1 cellular context compared by ENCODE assay signal in the genomic region with DNA sequence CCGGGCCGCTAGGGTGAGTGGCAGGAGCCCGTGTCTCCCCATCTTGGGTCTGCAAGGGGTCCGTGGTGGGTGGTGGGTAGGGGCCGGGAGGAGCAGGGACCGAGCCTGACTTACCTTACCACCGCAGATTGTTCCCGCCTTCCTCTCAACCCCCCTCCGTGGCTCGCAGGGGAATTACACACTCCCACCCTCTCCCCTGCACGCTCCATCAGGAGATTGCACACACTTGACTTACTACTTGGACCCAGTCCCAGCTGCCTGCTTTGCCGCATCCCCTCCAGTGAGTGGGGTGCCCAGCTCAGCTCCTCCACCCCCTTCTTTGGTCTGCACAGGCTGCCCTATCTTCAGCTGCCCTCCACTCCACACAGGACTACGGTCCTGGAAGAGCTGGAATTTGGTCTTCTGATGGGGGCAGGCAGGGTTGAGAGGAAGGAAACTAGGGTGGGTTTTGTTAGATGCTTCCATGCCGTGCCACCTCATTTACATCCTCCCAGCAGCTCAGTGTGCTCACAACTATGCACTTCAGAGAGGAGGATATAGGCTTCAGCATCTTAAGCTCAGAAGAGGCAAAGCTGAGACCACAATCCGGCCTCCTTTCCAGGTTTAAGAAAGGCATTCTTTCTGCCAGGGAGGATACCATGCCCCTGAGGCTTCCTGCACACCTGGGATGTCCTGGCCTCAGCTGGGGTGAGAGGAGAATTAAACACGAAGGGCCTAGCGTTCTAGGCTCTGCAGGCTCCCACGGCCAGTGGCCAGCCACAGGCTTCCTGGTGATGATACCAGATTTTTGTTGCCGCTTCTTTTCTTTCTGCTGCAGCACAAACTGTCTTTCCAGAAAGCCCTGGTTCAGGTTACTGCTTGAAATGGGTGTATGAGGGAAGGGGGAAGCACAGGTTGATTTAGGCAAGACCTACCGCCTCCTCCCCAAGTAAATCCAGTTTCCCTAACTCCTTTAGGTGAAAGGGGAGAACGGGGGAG.
TF ChIP-seq lines count a peak whose summit lies in the region.

No MANE protein-coding gene starts in this region.

TF ChIP-seq in HEK293, 187 proteins besides CTCF, POLR2A, EP300 and RAD21 (continued from another document):
- TF ChIP-seq ZNF10 (tag by site-specific recombination; IDR thresholded peaks at IDR 0.05) (no peak), ZNF112 (tag by site-specific recombination; IDR thresholded peaks at IDR 0.05) (no peak), ZNF654 (tag by site-specific recombination; IDR thresholded peaks at IDR 0.05; ENCODE audit: low read depth) (no peak), ZNF19 (tag by site-specific recombination; IDR thresholded peaks at IDR 0.05; ENCODE audit: low read depth) (no peak), ZNF146 (tag by site-specific recombination; IDR thresholded peaks at IDR 0.05) (no peak), ZNF202 (tag by site-specific recombination; IDR thresholded peaks at IDR 0.05; ENCODE audit: borderline replicate concordance) (no peak), ZNF600 (tag by site-specific recombination; IDR thresholded peaks at IDR 0.05) (peak; percentile 50; the same call in 1 of the 2 replicates), TCF7L2 (IDR thresholded peaks at IDR 0.05; ENCODE audit: borderline replicate concordance, low read depth, low read length) (no peak), SP2 (tag by site-specific recombination; IDR thresholded peaks at IDR 0.05) (peak; percentile 29), KLF9 (tag by site-specific recombination; IDR thresholded peaks at IDR 0.05; ENCODE audit: low read depth) (no peak), GFI1B (tag by site-specific recombination; IDR thresholded peaks at IDR 0.05) (no peak), ZNF292 (tag by site-specific recombination; IDR thresholded peaks at IDR 0.05; ENCODE audit: borderline replicate concordance, low read depth) (no peak), ZNF423 (tag by site-specific recombination; IDR thresholded peaks at IDR 0.05) (peak; percentile 74), ZNF214 (tag by site-specific recombination; IDR thresholded peaks at IDR 0.05; ENCODE audit: borderline replicate concordance) (no peak), SP7 (tag by site-specific recombination; IDR thresholded peaks at IDR 0.05) (peak; percentile 40), ZNF544 (tag by site-specific recombination; IDR thresholded peaks at IDR 0.05) (no peak), ZNF416 (tag by site-specific recombination; IDR thresholded peaks at IDR 0.05) (no peak), ZNF404 (tag by site-specific recombination; IDR thresholded peaks at IDR 0.05) (no peak), ZNF548 (tag by site-specific recombination; IDR thresholded peaks at IDR 0.05) (no peak), ZNF658 (tag by site-specific recombination; IDR thresholded peaks at IDR 0.05) (no peak), ZNF677 (tag by site-specific recombination; IDR thresholded peaks at IDR 0.05) (no peak), ZNF596 (tag by site-specific recombination; IDR thresholded peaks at IDR 0.05) (no peak), YY1 (tag by site-specific recombination; IDR thresholded peaks at IDR 0.05) (no peak), ZNF239 (tag by site-specific recombination; IDR thresholded peaks at IDR 0.05) (no peak), ZSCAN30 (tag by site-specific recombination; IDR thresholded peaks at IDR 0.05) (no peak), ZNF223 (tag by site-specific recombination; IDR thresholded peaks at IDR 0.05) (no peak), HOXA7 (CRISPR knock-in tag; IDR thresholded peaks at IDR 0.05; ENCODE audit: borderline replicate concordance) (no peak), ZNF266 (tag by site-specific recombination; IDR thresholded peaks at IDR 0.05; ENCODE audit: low read depth) (no peak)
- TF ChIP-seq, protein P1, sequence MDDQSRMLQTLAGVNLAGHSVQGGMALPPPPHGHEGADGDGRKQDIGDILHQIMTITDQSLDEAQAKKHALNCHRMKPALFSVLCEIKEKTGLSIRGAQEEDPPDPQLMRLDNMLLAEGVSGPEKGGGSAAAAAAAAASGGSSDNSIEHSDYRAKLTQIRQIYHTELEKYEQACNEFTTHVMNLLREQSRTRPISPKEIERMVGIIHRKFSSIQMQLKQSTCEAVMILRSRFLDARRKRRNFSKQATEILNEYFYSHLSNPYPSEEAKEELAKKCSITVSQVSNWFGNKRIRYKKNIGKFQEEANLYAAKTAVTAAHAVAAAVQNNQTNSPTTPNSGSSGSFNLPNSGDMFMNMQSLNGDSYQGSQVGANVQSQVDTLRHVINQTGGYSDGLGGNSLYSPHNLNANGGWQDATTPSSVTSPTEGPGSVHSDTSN (CRISPR knock-in tag; IDR thresholded peaks at IDR 0.05), result no peak
- TF ChIP-seq, protein P2, sequence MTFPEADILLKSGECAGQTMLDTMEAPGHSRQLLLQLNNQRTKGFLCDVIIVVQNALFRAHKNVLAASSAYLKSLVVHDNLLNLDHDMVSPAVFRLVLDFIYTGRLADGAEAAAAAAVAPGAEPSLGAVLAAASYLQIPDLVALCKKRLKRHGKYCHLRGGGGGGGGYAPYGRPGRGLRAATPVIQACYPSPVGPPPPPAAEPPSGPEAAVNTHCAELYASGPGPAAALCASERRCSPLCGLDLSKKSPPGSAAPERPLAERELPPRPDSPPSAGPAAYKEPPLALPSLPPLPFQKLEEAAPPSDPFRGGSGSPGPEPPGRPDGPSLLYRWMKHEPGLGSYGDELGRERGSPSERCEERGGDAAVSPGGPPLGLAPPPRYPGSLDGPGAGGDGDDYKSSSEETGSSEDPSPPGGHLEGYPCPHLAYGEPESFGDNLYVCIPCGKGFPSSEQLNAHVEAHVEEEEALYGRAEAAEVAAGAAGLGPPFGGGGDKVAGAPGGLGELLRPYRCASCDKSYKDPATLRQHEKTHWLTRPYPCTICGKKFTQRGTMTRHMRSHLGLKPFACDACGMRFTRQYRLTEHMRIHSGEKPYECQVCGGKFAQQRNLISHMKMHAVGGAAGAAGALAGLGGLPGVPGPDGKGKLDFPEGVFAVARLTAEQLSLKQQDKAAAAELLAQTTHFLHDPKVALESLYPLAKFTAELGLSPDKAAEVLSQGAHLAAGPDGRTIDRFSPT (tag by site-specific recombination; IDR thresholded peaks at IDR 0.05), result no peak
- TF ChIP-seq, protein P3, sequence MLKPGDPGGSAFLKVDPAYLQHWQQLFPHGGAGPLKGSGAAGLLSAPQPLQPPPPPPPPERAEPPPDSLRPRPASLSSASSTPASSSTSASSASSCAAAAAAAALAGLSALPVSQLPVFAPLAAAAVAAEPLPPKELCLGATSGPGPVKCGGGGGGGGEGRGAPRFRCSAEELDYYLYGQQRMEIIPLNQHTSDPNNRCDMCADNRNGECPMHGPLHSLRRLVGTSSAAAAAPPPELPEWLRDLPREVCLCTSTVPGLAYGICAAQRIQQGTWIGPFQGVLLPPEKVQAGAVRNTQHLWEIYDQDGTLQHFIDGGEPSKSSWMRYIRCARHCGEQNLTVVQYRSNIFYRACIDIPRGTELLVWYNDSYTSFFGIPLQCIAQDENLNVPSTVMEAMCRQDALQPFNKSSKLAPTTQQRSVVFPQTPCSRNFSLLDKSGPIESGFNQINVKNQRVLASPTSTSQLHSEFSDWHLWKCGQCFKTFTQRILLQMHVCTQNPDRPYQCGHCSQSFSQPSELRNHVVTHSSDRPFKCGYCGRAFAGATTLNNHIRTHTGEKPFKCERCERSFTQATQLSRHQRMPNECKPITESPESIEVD (tag by site-specific recombination; IDR thresholded peaks at IDR 0.05), result no peak
- TF ChIP-seq, protein P4, sequence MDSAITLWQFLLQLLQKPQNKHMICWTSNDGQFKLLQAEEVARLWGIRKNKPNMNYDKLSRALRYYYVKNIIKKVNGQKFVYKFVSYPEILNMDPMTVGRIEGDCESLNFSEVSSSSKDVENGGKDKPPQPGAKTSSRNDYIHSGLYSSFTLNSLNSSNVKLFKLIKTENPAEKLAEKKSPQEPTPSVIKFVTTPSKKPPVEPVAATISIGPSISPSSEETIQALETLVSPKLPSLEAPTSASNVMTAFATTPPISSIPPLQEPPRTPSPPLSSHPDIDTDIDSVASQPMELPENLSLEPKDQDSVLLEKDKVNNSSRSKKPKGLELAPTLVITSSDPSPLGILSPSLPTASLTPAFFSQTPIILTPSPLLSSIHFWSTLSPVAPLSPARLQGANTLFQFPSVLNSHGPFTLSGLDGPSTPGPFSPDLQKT (IDR thresholded peaks at IDR 0.05; ENCODE audit: borderline replicate concordance, low read depth, low read length), result no peak
- TF ChIP-seq, protein P5, sequence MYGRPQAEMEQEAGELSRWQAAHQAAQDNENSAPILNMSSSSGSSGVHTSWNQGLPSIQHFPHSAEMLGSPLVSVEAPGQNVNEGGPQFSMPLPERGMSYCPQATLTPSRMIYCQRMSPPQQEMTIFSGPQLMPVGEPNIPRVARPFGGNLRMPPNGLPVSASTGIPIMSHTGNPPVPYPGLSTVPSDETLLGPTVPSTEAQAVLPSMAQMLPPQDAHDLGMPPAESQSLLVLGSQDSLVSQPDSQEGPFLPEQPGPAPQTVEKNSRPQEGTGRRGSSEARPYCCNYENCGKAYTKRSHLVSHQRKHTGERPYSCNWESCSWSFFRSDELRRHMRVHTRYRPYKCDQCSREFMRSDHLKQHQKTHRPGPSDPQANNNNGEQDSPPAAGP (tag by site-specific recombination; IDR thresholded peaks at IDR 0.05), result peak; percentile 53
- TF ChIP-seq, protein P6, sequence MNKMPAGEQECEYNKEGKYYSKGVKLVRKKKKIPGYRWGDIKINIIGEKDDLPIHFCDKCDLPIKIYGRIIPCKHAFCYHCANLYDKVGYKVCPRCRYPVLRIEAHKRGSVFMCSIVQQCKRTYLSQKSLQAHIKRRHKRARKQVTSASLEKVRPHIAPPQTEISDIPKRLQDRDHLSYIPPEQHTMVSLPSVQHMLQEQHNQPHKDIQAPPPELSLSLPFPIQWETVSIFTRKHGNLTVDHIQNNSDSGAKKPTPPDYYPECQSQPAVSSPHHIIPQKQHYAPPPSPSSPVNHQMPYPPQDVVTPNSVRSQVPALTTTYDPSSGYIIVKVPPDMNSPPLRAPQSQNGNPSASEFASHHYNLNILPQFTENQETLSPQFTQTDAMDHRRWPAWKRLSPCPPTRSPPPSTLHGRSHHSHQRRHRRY (tag by site-specific recombination; IDR thresholded peaks at IDR 0.05), result no peak
- TF ChIP-seq, protein P7, sequence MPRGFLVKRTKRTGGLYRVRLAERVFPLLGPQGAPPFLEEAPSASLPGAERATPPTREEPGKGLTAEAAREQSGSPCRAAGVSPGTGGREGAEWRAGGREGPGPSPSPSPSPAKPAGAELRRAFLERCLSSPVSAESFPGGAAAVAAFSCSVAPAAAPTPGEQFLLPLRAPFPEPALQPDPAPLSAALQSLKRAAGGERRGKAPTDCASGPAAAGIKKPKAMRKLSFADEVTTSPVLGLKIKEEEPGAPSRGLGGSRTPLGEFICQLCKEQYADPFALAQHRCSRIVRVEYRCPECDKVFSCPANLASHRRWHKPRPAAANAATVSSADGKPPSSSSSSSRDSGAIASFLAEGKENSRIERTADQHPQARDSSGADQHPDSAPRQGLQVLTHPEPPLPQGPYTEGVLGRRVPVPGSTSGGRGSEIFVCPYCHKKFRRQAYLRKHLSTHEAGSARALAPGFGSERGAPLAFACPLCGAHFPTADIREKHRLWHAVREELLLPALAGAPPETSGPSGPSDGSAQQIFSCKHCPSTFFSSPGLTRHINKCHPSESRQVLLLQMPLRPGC (tag by site-specific recombination; IDR thresholded peaks at IDR 0.05), result no peak
